ENCODE assay signal across 18 cellular contexts in genomic region chr5:139584137-139584536, GRCh38.
"Had no signal": no experiment of that assay in that cellular context is flagged by ENCODE, and none has a peak within 500 bp of the region (broad histone marks: within the 10 kb centered on the region; RNA-seq: fewer than 3 reads in every experiment).

No MANE protein-coding gene starts in this region.

- H3K27me3 ChIP-seq: body of pancreas, esophagus squamous epithelium, SJSA1 had no signal

- H3K4me1 ChIP-seq: body of pancreas, parathyroid adenoma, SJSA1 had no signal

- H3K27ac ChIP-seq: body of pancreas, coronary artery, esophagus squamous epithelium, parathyroid adenoma, SJSA1 had no signal

- FAIRE-seq: endothelial cell of umbilical vein, keratinocyte had no signal

- ATAC-seq: body of pancreas, left lobe of liver had no signal

- H3K9me3 ChIP-seq: body of pancreas, esophagus squamous epithelium, SJSA1 had no signal

- H3K4me3 Mint-ChIP-seq: activated B cell treated with CpG ODN at 0.5 μM for 24 hours; T-helper 2 cell treated with Interferon-gamma antibody and Interleukin-4, amounts not matched to agents 5 μg/mL and 100 μg/mL, for 36 hours had no signal

- DNase-seq: activated B cell treated with CpG ODN at 0.5 μM for 24 hours; activated CD4-positive, alpha-beta T cell treated with anti-CD3 and anti-CD28 coated beads, Interleukin-2, amount 50 U/mL, for 48 hours; activated gamma-delta T cell treated with Interleukin-2 at 50 U/mL for 16 hours; amygdala; body of pancreas; central memory CD4-positive, alpha-beta T cell; effector CD4-positive, alpha-beta T cell; esophagus squamous epithelium; hippocampal formation; mammary epithelial cell; stimulated activated CD4-positive, alpha-beta T cell treated with anti-CD3 and anti-CD28 coated beads, Interleukin-1b, Interleukin-23, amount 100 ng/mL, for 48 hours had no signal

- H2AFZ ChIP-seq: parathyroid adenoma had no signal

- H3K4me3 ChIP-seq: body of pancreas, coronary artery, esophagus squamous epithelium, SJSA1 had no signal

- H3K9me3 Mint-ChIP-seq: activated B cell treated with CpG ODN at 0.5 μM for 24 hours; T-helper 2 cell treated with Interferon-gamma antibody and Interleukin-4, amounts not matched to agents 5 μg/mL and 100 μg/mL, for 36 hours had no signal

- H3K9ac ChIP-seq: parathyroid adenoma had no signal

- H3K27me3 Mint-ChIP-seq: activated B cell treated with CpG ODN at 0.5 μM for 24 hours had no signal

- H3K27ac Mint-ChIP-seq: activated B cell treated with CpG ODN at 0.5 μM for 24 hours; T-helper 2 cell treated with Interferon-gamma antibody and Interleukin-4, amounts not matched to agents 5 μg/mL and 100 μg/mL, for 36 hours had no signal
